Comparison of ENCODE assay signal across 17 cellular contexts in the genomic region with DNA sequence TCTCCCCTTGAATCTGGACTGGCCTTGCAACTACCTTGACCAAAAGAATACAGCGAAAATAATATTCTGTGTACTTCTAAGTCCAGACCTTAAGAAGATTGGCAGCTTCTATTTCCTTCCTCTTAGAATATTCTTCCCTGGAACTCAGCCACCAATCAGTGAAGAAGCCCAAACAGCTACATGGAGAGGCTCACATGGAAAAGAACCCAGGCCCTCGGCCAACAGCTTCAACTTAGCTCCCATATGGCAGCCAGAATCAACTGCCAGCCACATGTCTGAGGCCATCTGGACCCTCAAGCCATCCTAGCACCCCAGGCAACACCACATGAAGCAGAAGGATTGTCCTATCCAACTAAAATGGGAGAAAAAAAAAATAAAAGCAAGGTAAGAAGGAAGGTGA.
"Had no signal": no experiment of that assay in that cellular context is flagged by ENCODE, and none has a peak within 500 bp of the region (broad histone marks: within the 10 kb centered on the region; RNA-seq: fewer than 3 reads in every experiment).

No MANE protein-coding gene starts in this region.

- ATAC-seq: activated CD8-positive, alpha-beta memory T cell treated with anti-CD3 and anti-CD28 coated beads, Interleukin-2, amount 10 ng/mL, durations not matched to agents 7 days and 5 days; activated CD8-positive, alpha-beta T cell treated with anti-CD3 and anti-CD28 coated beads for 36 hours; activated naive CD8-positive, alpha-beta T cell treated with anti-CD3 and anti-CD28 coated beads, Interleukin-2, amount 50 U/mL, for 24 hours; left lung; naive thymus-derived CD8-positive, alpha-beta T cell had no signal

- DNase-seq: activated CD4-positive, alpha-beta T cell treated with anti-CD3 and anti-CD28 coated beads, Interleukin-2, amount 10 ng/mL, durations not matched to agents 7 days and 5 days; activated CD4-positive, CD25-positive, alpha-beta regulatory T cell treated with anti-CD3 and anti-CD28 coated beads, Interleukin-2, amount 50 U/mL, for 72 hours; activated CD8-positive, alpha-beta memory T cell treated with anti-CD3 and anti-CD28 coated beads, Interleukin-2, amount 10 ng/mL, durations not matched to agents 7 days and 5 days; activated CD8-positive, alpha-beta T cell treated with anti-CD3 and anti-CD28 coated beads for 36 hours; activated gamma-delta T cell; activated naive CD4-positive, alpha-beta T cell treated with anti-CD3 and anti-CD28 coated beads, Interleukin-2, amount 50 U/mL, for 16 hours; activated naive CD8-positive, alpha-beta T cell treated with anti-CD3 and anti-CD28 coated beads, Interleukin-2, amount 50 U/mL, for 24 hours; activated T-cell treated with anti-CD3 and anti-CD28 coated beads for 4 hours; effector memory CD4-positive, alpha-beta T cell; glutamatergic neuron; kidney glomerular epithelial cell; left lung; naive thymus-derived CD8-positive, alpha-beta T cell; retina; sigmoid colon; stimulated activated CD4-positive, alpha-beta T cell treated with anti-CD3 and anti-CD28 coated beads, Interleukin-4, amount 100 ng/mL, for 1 hour; stimulated activated naive CD4-positive, alpha-beta T cell had no signal
